In the genomic region with DNA sequence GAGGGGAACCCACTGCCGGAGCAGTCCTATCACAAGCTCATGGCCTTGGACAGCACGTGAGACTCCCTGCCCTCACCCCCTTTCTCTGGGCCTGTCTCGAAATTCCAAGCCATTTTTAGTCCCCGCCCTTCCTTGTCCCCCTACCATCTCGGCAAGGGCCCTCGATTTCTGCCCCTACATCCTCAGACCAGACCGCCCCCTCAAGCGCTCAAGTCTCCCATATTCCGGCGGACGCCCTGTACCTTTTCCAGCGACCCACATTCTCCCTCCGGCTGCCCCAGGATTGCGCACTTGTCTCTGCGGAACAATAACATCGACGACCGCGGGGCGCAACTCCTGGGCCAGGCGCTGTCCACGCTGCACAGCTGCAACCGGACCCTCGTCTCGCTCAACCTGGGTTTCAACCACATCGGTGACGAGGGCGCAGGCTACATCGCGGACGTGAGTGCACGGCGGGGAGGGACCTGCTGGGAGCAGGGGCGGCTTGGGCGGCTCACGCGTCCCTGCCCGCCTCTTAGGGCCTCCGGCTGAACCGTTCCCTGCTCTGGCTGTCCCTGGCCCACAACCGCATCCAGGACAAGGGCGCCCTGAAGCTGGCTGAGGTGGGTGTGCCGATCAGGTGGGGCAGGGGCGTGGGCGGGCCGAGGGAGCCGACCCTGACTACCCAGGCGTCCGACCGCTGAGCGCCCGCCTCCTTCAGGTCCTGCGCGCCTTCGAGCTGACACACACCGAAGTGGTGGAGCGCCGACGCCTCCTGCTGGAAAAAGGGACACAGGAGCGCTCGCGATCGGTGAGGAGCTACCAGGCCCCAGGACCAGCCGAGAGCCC, we compare ENCODE assay signal across 8 cellular contexts. TPM values are rescaled to one million over a fixed set of nuclear protein-coding genes. Genes with fewer than 3 reads are reported as not detected.
A peak's percentile ranks its signal among the peaks of the same experiment; 100 is the strongest.
DNase-seq lines count a peak whose midpoint lies in the region.

No MANE protein-coding gene starts in this region.

- WGBS in mesodermal cell (ENCODE audit: insufficient coverage in 2 of 2), 2 experiments = 2 to 3% methylated on average over 53 to 55 of the region's 64 CpGs

- H3K9me3 ChIP-seq in mesodermal cell (ENCODE audit: control insufficient read depth, low read length) (no peaks in the 10 kb centered on the region), SJCRH30 (replicated peaks) (no peaks in the 10 kb centered on the region)

- H3K4me1 ChIP-seq in mesodermal cell (ENCODE audit: control insufficient read depth, insufficient read depth, low read length, poor library complexity, severe bottlenecking) (peaks cover 10% of the 10 kb centered on the region), SJCRH30 (peaks cover 6% of the 10 kb centered on the region)

- peak; percentile 85 for DNase-seq in AG08395 (ENCODE audit: low spot score)
- DNase-seq in H4 (ENCODE audit: low spot score) = peak; percentile 77
- peak; percentile 32 for DNase-seq in NCI-H345 treated with DMSO at 0.1 percent for 48 hours (lab: John Stamatoyannopoulos, UW; ENCODE audit: unreplicated experiment)
- DNase-seq in activated CD4-positive, alpha-beta T cell treated with anti-CD3 and anti-CD28 coated beads, Interleukin-2, amount 50 U/mL, for 4 hours = peak; percentile 59 to 63
- DNase-seq in effector CD4-positive, alpha-beta T cell = peak; percentile 56
- DNase-seq in stimulated activated CD8-positive, alpha-beta memory T cell treated with anti-CD3 and anti-CD28 coated beads, Interleukin-4, amount 100 ng/mL, for 48 hours = peak; percentile 84
- no peak for DNase-seq in SJCRH30

- H3K36me3 ChIP-seq in mesodermal cell (ENCODE audit: control insufficient read depth, insufficient read depth, low read length) (no peaks in the 10 kb centered on the region), SJCRH30 (no peaks in the 10 kb centered on the region)

- H3K4me3 ChIP-seq in mesodermal cell (ENCODE audit: extremely low read depth, insufficient read depth, low read length, poor library complexity, severe bottlenecking) (peak overlapping the region; percentile 32), SJCRH30 (no peak overlapping the region)

- no peak overlapping the region for H3K27ac ChIP-seq in mesodermal cell (ENCODE audit: low read depth, low read length, severe bottlenecking)
- H3K27ac ChIP-seq in SJCRH30 = no peak overlapping the region

- H3K27me3 ChIP-seq in SJCRH30 = peaks cover 2% of the 10 kb centered on the region; the same call in 1 of the 2 replicates

RNA-seq across cellular contexts. Expression of a gene that starts 7.0 kb away (rescaled TPM):
- total RNA-seq in H4 (2014; rRNA removed; shearing (Covaris generic)) = not detected in 2 replicates
- not detected for polyA plus RNA-seq in mesodermal cell (2013, experiment 1 of 2)
- polyA plus RNA-seq in mesodermal cell (2013, experiment 2 of 2) = not detected
- total RNA-seq in SJCRH30 (2014; rRNA removed; shearing (Covaris generic)) = not detected in 2 replicates

RNA-seq across cellular contexts. Expression of a gene that starts 33.9 kb away (rescaled TPM):
- not detected in 2 replicates for total RNA-seq in H4 (2014; rRNA removed; shearing (Covaris generic))
- polyA plus RNA-seq in mesodermal cell (2013, experiment 1 of 2) = 27.1 TPM
- polyA plus RNA-seq in mesodermal cell (2013, experiment 2 of 2) = 23.7 TPM
- total RNA-seq in SJCRH30 (2014; rRNA removed; shearing (Covaris generic)) = not detected in 2 replicates

Comparison
In these comparisons a context has a peak if more than half of its experiments do, and no peak if none do; other contexts are left out.
1. DNase-seq: peak in AG08395 (single experiment), H4 (single experiment), NCI-H345 treated with DMSO at 0.1 percent for 48 hours (single experiment), activated CD4-positive, alpha-beta T cell treated with anti-CD3 and anti-CD28 coated beads, Interleukin-2, amount 50 U/mL, for 4 hours (2 of 2), effector CD4-positive, alpha-beta T cell (single experiment) and stimulated activated CD8-positive, alpha-beta memory T cell treated with anti-CD3 and anti-CD28 coated beads, Interleukin-4, amount 100 ng/mL, for 48 hours (single experiment); none in SJCRH30 (0 of 2).